Comparison of ENCODE assay signal across 18 cellular contexts in genomic region chr21:42137191-42137913, GRCh38.
A peak's percentile ranks its signal among the peaks of the same experiment; 100 is the strongest.
DNase-seq lines count a peak whose midpoint lies in the region; ATAC-seq and TF ChIP-seq lines count a peak whose summit lies in the region.
"Had no signal": no experiment of that assay in that cellular context is flagged by ENCODE, and none has a peak within 500 bp of the region (broad histone marks: within the 10 kb centered on the region; RNA-seq: fewer than 3 reads in every experiment).

No MANE protein-coding gene starts in this region.

- no peak overlapping the region for H2BK5ac ChIP-seq in neuronal stem cell (ENCODE audit: low read length)

- H3K23ac ChIP-seq in neuronal stem cell (ENCODE audit: low read depth, low read length, poor library complexity), result no peak overlapping the region

- H2BK12ac ChIP-seq in neuronal stem cell (ENCODE audit: low read length), result peak overlapping the region; percentile 17

- H3K4me1 Mint-ChIP-seq in activated naive CD8-positive, alpha-beta T cell (ENCODE audit: low read depth), result peaks cover 18% of the 10 kb centered on the region
- H3K4me1 Mint-ChIP-seq in activated naive CD8-positive, alpha-beta T cell treated with anti-CD3 and anti-CD28 coated beads, Interleukin-2, amount 50 U/mL, for 24 hours, result peaks cover 11% of the 10 kb centered on the region
- H3K4me1 Mint-ChIP-seq in T-cell, result peaks cover 0 to 3% (median 2%) of the 10 kb centered on the region in 3 donors
- H3K4me1 Mint-ChIP-seq: CD4-positive, alpha-beta memory T cell; GM23338 had no signal

- peak overlapping the region; percentile 38 for H3K4me3 Mint-ChIP-seq in activated naive CD8-positive, alpha-beta T cell
- H3K4me3 Mint-ChIP-seq in activated naive CD8-positive, alpha-beta T cell treated with anti-CD3 and anti-CD28 coated beads, Interleukin-2, amount 50 U/mL, for 24 hours, result no peak overlapping the region
- H3K4me3 Mint-ChIP-seq in T-cell, result peak overlapping the region in 1 of 3 donors; percentile 19
- H3K4me3 Mint-ChIP-seq: CD14-positive monocyte; CD4-positive, alpha-beta memory T cell; GM23338; HFFc6 had no signal

- peak overlapping the region; percentile 77 for H4K8ac ChIP-seq in neuronal stem cell (ENCODE audit: low read depth, low read length)

- no peak for TF ChIP-seq CTCF in esophagus muscularis mucosa (IDR thresholded peaks at IDR 0.05)
- no peak for TF ChIP-seq CTCF in tibial nerve (IDR thresholded peaks at IDR 0.05)

- H3K27me3 ChIP-seq in neuronal stem cell (ENCODE audit: control insufficient read depth in 3 of 3, insufficient read depth in 3 of 3, low read depth in 1 of 3, low read length in 3 of 3) (no peaks in the 10 kb centered on the region), esophagus muscularis mucosa (peaks cover 0 to 21% (median 0%) of the 10 kb centered on the region in 4 donors), tibial nerve (no peaks in the 10 kb centered on the region)
- H3K27me3 ChIP-seq: BLaER1 had no signal

- H3K27ac ChIP-seq in neuronal stem cell (replicated peaks; ENCODE audit: low read length), result no peak overlapping the region
- H3K27ac ChIP-seq in esophagus muscularis mucosa (replicated peaks in 1 of 4), result no peak overlapping the region
- H3K27ac ChIP-seq in tibial nerve, result no peak overlapping the region
- H3K27ac ChIP-seq: BLaER1, HL-60 had no signal

- WGBS in neuronal stem cell (ENCODE audit: extremely low coverage in 2 of 2, insufficient read length in 2 of 2, insufficient replicate concordance in 1 of 2), 2 donors, result no CpG with 5 or more reads among the region's 22 CpGs
- WGBS in esophagus muscularis mucosa, result 92% methylated on average over 21 of the region's 22 CpGs
- WGBS in tibial nerve, 2 donors, result 87 to 91% methylated on average over 22 of the region's 22 CpGs

- TF ChIP-seq EP300 in esophagus muscularis mucosa (IDR thresholded peaks at IDR 0.05), result no peak
- TF ChIP-seq EP300 in tibial nerve (IDR thresholded peaks at IDR 0.05), result no peak

- ATAC-seq in activated naive CD8-positive, alpha-beta T cell treated with anti-CD3 and anti-CD28 coated beads, Interleukin-2, amount 50 U/mL, for 24 hours, result no peak
- peak in 3 of 4 experiments; percentile 20 to 48 (median 43) for ATAC-seq in T-cell (replicated peaks in 1 of 4)
- ATAC-seq: GM23338 had no signal

- no peaks in the 10 kb centered on the region for H3K9me3 Mint-ChIP-seq in activated naive CD8-positive, alpha-beta T cell (ENCODE audit: low read depth)
- no peaks in the 10 kb centered on the region for H3K9me3 Mint-ChIP-seq in activated naive CD8-positive, alpha-beta T cell treated with anti-CD3 and anti-CD28 coated beads, Interleukin-2, amount 50 U/mL, for 24 hours
- no peaks in the 10 kb centered on the region for H3K9me3 Mint-ChIP-seq in T-cell
- H3K9me3 Mint-ChIP-seq: CD4-positive, alpha-beta memory T cell; GM23338; HFFc6 had no signal

- no peak overlapping the region for H2AK5ac ChIP-seq in neuronal stem cell (ENCODE audit: low read depth, low read length)

- H3K9me3 ChIP-seq in neuronal stem cell (replicated peaks in 1 of 2; ENCODE audit: control insufficient read depth in 2 of 2, insufficient read depth in 1 of 2, low read depth in 1 of 2, low read length in 2 of 2), result peaks cover 0 to 2% of the 10 kb centered on the region in 2 donors
- H3K9me3 ChIP-seq in esophagus muscularis mucosa, result no peaks in the 10 kb centered on the region
- no peaks in the 10 kb centered on the region for H3K9me3 ChIP-seq in tibial nerve

- no peaks in the 10 kb centered on the region for H3K27me3 Mint-ChIP-seq in activated naive CD8-positive, alpha-beta T cell
- no peaks in the 10 kb centered on the region for H3K27me3 Mint-ChIP-seq in activated naive CD8-positive, alpha-beta T cell treated with anti-CD3 and anti-CD28 coated beads, Interleukin-2, amount 50 U/mL, for 24 hours
- peaks cover 0 to 7% of the 10 kb centered on the region in 2 donors for H3K27me3 Mint-ChIP-seq in T-cell

- intact Hi-C loops in esophagus muscularis mucosa (cut with DNase I), result no loop called here

- H3K36me3 ChIP-seq in neuronal stem cell (replicated peaks in 1 of 2; ENCODE audit: control insufficient read depth in 2 of 2, insufficient read depth in 2 of 2, low read length in 2 of 2) (peaks cover 0 to 2% of the 10 kb centered on the region in 2 donors), esophagus muscularis mucosa (no peaks in the 10 kb centered on the region), tibial nerve (no peaks in the 10 kb centered on the region)
- H3K36me3 ChIP-seq: BLaER1 had no signal

- H3K4me1 ChIP-seq in neuronal stem cell (ENCODE audit: control insufficient read depth in 2 of 2, insufficient read depth in 1 of 2, low read depth in 1 of 2, low read length in 2 of 2) (peaks cover 0 to 2% of the 10 kb centered on the region in 2 donors), esophagus muscularis mucosa (no peaks in the 10 kb centered on the region), tibial nerve (no peaks in the 10 kb centered on the region)

- CTCF ChIA-PET in T-cell (lab: Charles Lee), result no interaction called here

- H2BK120ac ChIP-seq in neuronal stem cell (ENCODE audit: low read depth, low read length), result no peak overlapping the region

- no peak overlapping the region for H3K14ac ChIP-seq in neuronal stem cell (ENCODE audit: low read length)

- H3K79me1 ChIP-seq in neuronal stem cell (ENCODE audit: low read depth, low read length), result peaks cover 1% of the 10 kb centered on the region

- no peak overlapping the region for H3K9ac ChIP-seq in neuronal stem cell (ENCODE audit: low read depth, low read length, poor library complexity)
- H3K9ac ChIP-seq: BLaER1 had no signal

- H3K4me2 ChIP-seq in neuronal stem cell (ENCODE audit: insufficient read depth, low read length, poor library complexity, severe bottlenecking), result no peak overlapping the region
- H3K4me2 ChIP-seq: BLaER1, GM23338 had no signal

- H3K4me3 ChIP-seq in neuronal stem cell (ENCODE audit: low read length in 2 of 2) (no peak overlapping the region), esophagus muscularis mucosa (no peak overlapping the region), tibial nerve (no peak overlapping the region)
- H3K4me3 ChIP-seq: BLaER1, GM23338 had no signal

- TF ChIP-seq POLR2A in esophagus muscularis mucosa (IDR thresholded peaks at IDR 0.05; ENCODE audit: low read depth) (no peak), tibial nerve (IDR thresholded peaks at IDR 0.05) (no peak)

- H3K27ac Mint-ChIP-seq in activated naive CD8-positive, alpha-beta T cell, result peak overlapping the region; percentile 50
- H3K27ac Mint-ChIP-seq in activated naive CD8-positive, alpha-beta T cell treated with anti-CD3 and anti-CD28 coated beads, Interleukin-2, amount 50 U/mL, for 24 hours, result no peak overlapping the region
- H3K27ac Mint-ChIP-seq in T-cell, result no peak overlapping the region
- H3K27ac Mint-ChIP-seq: CD14-positive monocyte; CD4-positive, alpha-beta memory T cell; GM23338; HFFc6 had no signal

- no peak overlapping the region for H3K4ac ChIP-seq in neuronal stem cell (ENCODE audit: low read length)

- no peaks in the 10 kb centered on the region for H3K36me3 Mint-ChIP-seq in activated naive CD8-positive, alpha-beta T cell
- H3K36me3 Mint-ChIP-seq in activated naive CD8-positive, alpha-beta T cell treated with anti-CD3 and anti-CD28 coated beads, Interleukin-2, amount 50 U/mL, for 24 hours (ENCODE audit: low read depth), result no peaks in the 10 kb centered on the region
- H3K36me3 Mint-ChIP-seq in T-cell, result no peaks in the 10 kb centered on the region
- H3K36me3 Mint-ChIP-seq: CD14-positive monocyte; CD4-positive, alpha-beta memory T cell had no signal

- H2BK15ac ChIP-seq in neuronal stem cell (ENCODE audit: low read length), result peak overlapping the region; percentile 51

- POLR2A ChIA-PET in T-cell (lab: Charles Lee), result no interaction called here

- no peak for DNase-seq in activated naive CD8-positive, alpha-beta T cell treated with anti-CD3 and anti-CD28 coated beads, Interleukin-2, amount 50 U/mL, for 24 hours
- DNase-seq in T-cell (peak in 2 of 34 experiments; percentile 11 to 35), neuronal stem cell (ENCODE audit: low spot score) (no peak), esophagus muscularis mucosa (ENCODE audit: extremely low spot score) (no peak), pons (ENCODE audit: low spot score) (no peak), tibial nerve (ENCODE audit: low spot score in 2 of 2) (no peak)
- DNase-seq: 8988T; CD4-positive, alpha-beta memory T cell; DMS153; DMS79; GF-D8; HCEC 1CT; HFFc6 had no signal

- H4K91ac ChIP-seq in neuronal stem cell (ENCODE audit: low read depth, low read length, poor library complexity), result no peak overlapping the region

- no peak overlapping the region for H3K18ac ChIP-seq in neuronal stem cell (ENCODE audit: low read length)

- H2AFZ ChIP-seq in neuronal stem cell (ENCODE audit: low read length), result no peak overlapping the region
- H2AFZ ChIP-seq: GM23338 had no signal
